8 cellular contexts compared by ENCODE assay signal in the genomic region with DNA sequence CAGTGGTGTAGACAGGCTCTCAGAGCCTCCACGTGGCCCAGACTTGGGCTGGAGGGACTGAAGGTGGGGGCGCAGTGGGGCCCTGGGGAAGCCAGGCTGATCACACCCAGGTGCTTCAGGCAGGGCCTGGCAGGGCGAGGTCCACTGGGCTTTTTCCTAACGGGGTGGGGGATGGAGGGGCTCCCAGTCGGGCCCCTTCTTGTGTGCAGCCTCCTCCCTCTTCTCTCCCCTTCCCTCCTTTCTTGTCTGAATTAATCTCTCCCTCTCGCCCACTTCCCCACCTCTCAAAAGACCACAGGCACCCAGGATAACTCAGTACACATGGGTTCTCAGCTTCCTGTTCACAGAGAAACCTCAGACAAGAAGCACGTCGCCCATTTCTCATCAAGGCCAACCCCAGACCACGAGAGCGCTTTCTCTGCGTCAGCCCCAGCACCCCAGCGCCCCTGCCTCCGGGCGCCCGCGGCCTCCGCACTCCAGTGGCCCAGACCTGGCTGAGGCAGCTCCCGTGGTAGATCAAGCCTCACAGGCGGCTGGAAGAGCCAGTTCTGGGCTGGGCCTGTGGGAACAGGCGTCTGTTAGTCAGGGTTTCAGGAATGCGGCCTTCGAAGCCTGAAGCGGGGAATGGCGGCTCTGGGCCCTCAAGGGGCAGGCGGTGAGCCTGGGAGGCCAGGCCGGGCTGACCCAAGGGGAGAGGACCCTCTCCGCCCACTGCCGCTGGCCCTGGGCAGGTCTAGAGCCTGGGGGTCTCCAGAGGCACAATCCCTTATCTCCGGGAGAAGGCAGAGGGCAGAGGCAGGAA. TPM values are rescaled to one million over a fixed set of nuclear protein-coding genes. Genes with fewer than 3 reads are reported as not detected.
A peak's percentile ranks its signal among the peaks of the same experiment; 100 is the strongest.
DNase-seq lines count a peak whose midpoint lies in the region; ATAC-seq and TF ChIP-seq lines count a peak whose summit lies in the region.

No MANE protein-coding gene starts in this region.

- H3K4me1 ChIP-seq in A673 (ENCODE audit: insufficient read depth, low read length, poor library complexity, severe bottlenecking) (peaks cover 53% of the 10 kb centered on the region), duodenal mucosa (ENCODE audit: control insufficient read depth in 1 of 2, insufficient read depth in 2 of 2, low read length in 2 of 2) (peaks cover 40 to 41% of the 10 kb centered on the region in 2 donors), parathyroid adenoma (peaks cover 18% of the 10 kb centered on the region), upper lobe of left lung (peaks cover 38 to 59% (median 53%) of the 10 kb centered on the region in 4 donors)

- BruUV-seq in A673 (replicated peaks; lab: Mats Ljungman, UMichigan) = no TSS peak

- H3K27me3 ChIP-seq in A673 (replicated peaks; ENCODE audit: insufficient read depth, low read depth, low read length, poor library complexity) (no peaks in the 10 kb centered on the region), duodenal mucosa (ENCODE audit: control insufficient read depth in 1 of 2, insufficient read depth in 2 of 2, low read length in 2 of 2) (no peaks in the 10 kb centered on the region), parathyroid adenoma (ENCODE audit: control insufficient read depth, insufficient read depth, low read length) (no peaks in the 10 kb centered on the region), upper lobe of left lung (no peaks in the 10 kb centered on the region)

- DNase-seq in A673 (ENCODE audit: low spot score) = no peak
- DNase-seq in activated CD4-positive, alpha-beta T cell treated with anti-CD3 and anti-CD28 coated beads for 4 hours = peak; percentile 65 to 68
- DNase-seq in upper lobe of left lung = peak; percentile 66 to 89

- no peak overlapping the region for H3K4me3 ChIP-seq in A673 (ENCODE audit: low read depth, low read length, poor library complexity, severe bottlenecking)
- peak overlapping the region in 1 of 2 donors; percentile 32 for H3K4me3 ChIP-seq in duodenal mucosa (ENCODE audit: low read depth in 1 of 2, low read length in 2 of 2)
- no peak overlapping the region for H3K4me3 ChIP-seq in parathyroid adenoma (ENCODE audit: low read depth, low read length)
- H3K4me3 ChIP-seq in upper lobe of left lung = peak overlapping the region in 2 of 4 donors; percentile 11 to 14

- ATAC-seq in upper lobe of left lung (ENCODE audit: low FRiP score in 2 of 2) = peak; percentile 50 to 62
- no peak for ATAC-seq in HG03025 (IDR thresholded peaks at IDR 0.05; ENCODE audit: low FRiP score, unreplicated experiment)
- no peak for ATAC-seq in HG03108 (IDR thresholded peaks at IDR 0.05; ENCODE audit: unreplicated experiment)

- peak overlapping the region; percentile 33 for H2AFZ ChIP-seq in parathyroid adenoma

- 40 to 76% methylated on average over 19 to 21 of the region's 29 CpGs for WGBS in upper lobe of left lung, 2 donors

- no peak for TF ChIP-seq RAD21 in Ishikawa (IDR thresholded peaks at IDR 0.05; ENCODE audit: low read depth)

- H3K4me2 ChIP-seq in parathyroid adenoma (ENCODE audit: low read length) = no peak overlapping the region

- H3K9me3 ChIP-seq in A673 (ENCODE audit: low read depth, low read length, poor library complexity, severe bottlenecking) (no peaks in the 10 kb centered on the region), duodenal mucosa (ENCODE audit: control insufficient read depth in 1 of 2, low read length in 2 of 2) (no peaks in the 10 kb centered on the region), parathyroid adenoma (ENCODE audit: control insufficient read depth, low read length) (no peaks in the 10 kb centered on the region), upper lobe of left lung (no peaks in the 10 kb centered on the region)

- CTCF ChIA-PET in A673 (lab: Charles Lee) = no interaction called here

- H3K36me3 ChIP-seq in A673 (ENCODE audit: insufficient read depth, low read length, poor library complexity, severe bottlenecking) (no peaks in the 10 kb centered on the region), duodenal mucosa (ENCODE audit: control insufficient read depth in 1 of 2, insufficient read depth in 2 of 2, low read length in 2 of 2) (no peaks in the 10 kb centered on the region), parathyroid adenoma (ENCODE audit: control insufficient read depth, insufficient read depth, low read length) (no peaks in the 10 kb centered on the region), upper lobe of left lung (no peaks in the 10 kb centered on the region)

- TF ChIP-seq CTCF in A673 (conservative IDR thresholded peaks at IDR 0.05; ENCODE audit: low read depth, low read length) (no peak), parathyroid adenoma (IDR thresholded peaks at IDR 0.05) (no peak), upper lobe of left lung (IDR thresholded peaks at IDR 0.05) (no peak)

- POLR2A ChIA-PET in A673 (lab: Charles Lee; ENCODE audit: low non-redundant PET) = no interaction called here

- TF ChIP-seq EP300 in Ishikawa (IDR thresholded peaks at IDR 0.05; ENCODE audit: borderline replicate concordance) (no peak; the same call in 1 of the 2 replicates), upper lobe of left lung (IDR thresholded peaks at IDR 0.05) (no peak)

- H3K27ac ChIP-seq in A673 (ENCODE audit: low read depth, low read length, poor library complexity, severe bottlenecking) (peak overlapping the region; percentile 93), duodenal mucosa (ENCODE audit: low read depth, low read length) (peak overlapping the region; percentile 81), parathyroid adenoma (peak overlapping the region; percentile 36), upper lobe of left lung (peak overlapping the region; percentile 84 to 93 (median 90))

- TF ChIP-seq POLR2A in upper lobe of left lung (IDR thresholded peaks at IDR 0.05) = peak in 1 of 4 donors; percentile 17

- H3K9ac ChIP-seq in duodenal mucosa (ENCODE audit: low read depth in 1 of 2, low read length in 2 of 2) (peak overlapping the region; percentile 59 to 75), parathyroid adenoma (no peak overlapping the region)

- intact Hi-C loops in A673 (cut with micrococcal nuclease; ENCODE audit: unreplicated experiment) = no loop called here

- no peaks in the 10 kb centered on the region for H3K79me2 ChIP-seq in parathyroid adenoma

TF ChIP-seq in Ishikawa, 13 proteins besides CTCF, POLR2A, EP300 and RAD21:
- TF ChIP-seq EGR1 (IDR thresholded peaks at IDR 0.05) = 0 out of 2 replicates have a peak, but pooled peaks have one; percentile 6
- TF ChIP-seq, protein P1, sequence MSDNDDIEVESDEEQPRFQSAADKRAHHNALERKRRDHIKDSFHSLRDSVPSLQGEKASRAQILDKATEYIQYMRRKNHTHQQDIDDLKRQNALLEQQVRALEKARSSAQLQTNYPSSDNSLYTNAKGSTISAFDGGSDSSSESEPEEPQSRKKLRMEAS (IDR thresholded peaks at IDR 0.05) = peak; percentile 85
- TF ChIP-seq, protein P2, sequence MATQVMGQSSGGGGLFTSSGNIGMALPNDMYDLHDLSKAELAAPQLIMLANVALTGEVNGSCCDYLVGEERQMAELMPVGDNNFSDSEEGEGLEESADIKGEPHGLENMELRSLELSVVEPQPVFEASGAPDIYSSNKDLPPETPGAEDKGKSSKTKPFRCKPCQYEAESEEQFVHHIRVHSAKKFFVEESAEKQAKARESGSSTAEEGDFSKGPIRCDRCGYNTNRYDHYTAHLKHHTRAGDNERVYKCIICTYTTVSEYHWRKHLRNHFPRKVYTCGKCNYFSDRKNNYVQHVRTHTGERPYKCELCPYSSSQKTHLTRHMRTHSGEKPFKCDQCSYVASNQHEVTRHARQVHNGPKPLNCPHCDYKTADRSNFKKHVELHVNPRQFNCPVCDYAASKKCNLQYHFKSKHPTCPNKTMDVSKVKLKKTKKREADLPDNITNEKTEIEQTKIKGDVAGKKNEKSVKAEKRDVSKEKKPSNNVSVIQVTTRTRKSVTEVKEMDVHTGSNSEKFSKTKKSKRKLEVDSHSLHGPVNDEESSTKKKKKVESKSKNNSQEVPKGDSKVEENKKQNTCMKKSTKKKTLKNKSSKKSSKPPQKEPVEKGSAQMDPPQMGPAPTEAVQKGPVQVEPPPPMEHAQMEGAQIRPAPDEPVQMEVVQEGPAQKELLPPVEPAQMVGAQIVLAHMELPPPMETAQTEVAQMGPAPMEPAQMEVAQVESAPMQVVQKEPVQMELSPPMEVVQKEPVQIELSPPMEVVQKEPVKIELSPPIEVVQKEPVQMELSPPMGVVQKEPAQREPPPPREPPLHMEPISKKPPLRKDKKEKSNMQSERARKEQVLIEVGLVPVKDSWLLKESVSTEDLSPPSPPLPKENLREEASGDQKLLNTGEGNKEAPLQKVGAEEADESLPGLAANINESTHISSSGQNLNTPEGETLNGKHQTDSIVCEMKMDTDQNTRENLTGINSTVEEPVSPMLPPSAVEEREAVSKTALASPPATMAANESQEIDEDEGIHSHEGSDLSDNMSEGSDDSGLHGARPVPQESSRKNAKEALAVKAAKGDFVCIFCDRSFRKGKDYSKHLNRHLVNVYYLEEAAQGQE (IDR thresholded peaks at IDR 0.05; ENCODE audit: low read depth) = 0 out of 2 replicates have a peak, but pooled peaks have one; percentile 10
- TF ChIP-seq YY1 (IDR thresholded peaks at IDR 0.05; ENCODE audit: low read depth) = peak; percentile 76
- peak; percentile 62; the same call in 1 of the 2 replicates for TF ChIP-seq ZBTB7A (IDR thresholded peaks at IDR 0.05; ENCODE audit: low read depth)
- no peak for TF ChIP-seq CEBPB (IDR thresholded peaks at IDR 0.05)
- TF ChIP-seq, protein P3, sequence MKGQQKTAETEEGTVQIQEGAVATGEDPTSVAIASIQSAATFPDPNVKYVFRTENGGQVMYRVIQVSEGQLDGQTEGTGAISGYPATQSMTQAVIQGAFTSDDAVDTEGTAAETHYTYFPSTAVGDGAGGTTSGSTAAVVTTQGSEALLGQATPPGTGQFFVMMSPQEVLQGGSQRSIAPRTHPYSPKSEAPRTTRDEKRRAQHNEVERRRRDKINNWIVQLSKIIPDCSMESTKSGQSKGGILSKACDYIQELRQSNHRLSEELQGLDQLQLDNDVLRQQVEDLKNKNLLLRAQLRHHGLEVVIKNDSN (IDR thresholded peaks at IDR 0.05) = 0 out of 2 replicates have a peak, but pooled peaks have one; percentile 14
- TF ChIP-seq TAF1 (IDR thresholded peaks at IDR 0.05; ENCODE audit: low read depth) = 0 out of 2 replicates have a peak, but pooled peaks have one; percentile 18
- TF ChIP-seq NFIC (IDR thresholded peaks at IDR 0.05) = peak; percentile 57
- TF ChIP-seq TEAD4 (IDR thresholded peaks at IDR 0.05) = peak; percentile 78
- no peak for TF ChIP-seq FOXM1 (IDR thresholded peaks at IDR 0.05; ENCODE audit: borderline replicate concordance, low read depth)
- 0 out of 2 replicates have a peak, but pooled peaks have one; percentile 43 for TF ChIP-seq TCF12 (IDR thresholded peaks at IDR 0.05; ENCODE audit: low read depth)
- TF ChIP-seq CREB1 (IDR thresholded peaks at IDR 0.05; ENCODE audit: low read depth) = no peak

RNA-seq across cellular contexts. Expression of a gene that starts 50.6 kb away (rescaled TPM):
- total RNA-seq in A673 (2021) = 18.6 and 21.2 TPM in 2 replicates
- total RNA-seq in upper lobe of left lung = 10 to 100 TPM; 20.2 to 54.4 (median 32.9) TPM

Comparison
In these comparisons a context has a peak if more than half of its experiments do, and no peak if none do; other contexts are left out.
1. H3K27ac ChIP-seq: peak in every context shown above with its lines; median percentile 93 in A673; 90 in upper lobe of left lung; 81 in duodenal mucosa; 36 in parathyroid adenoma.
2. ATAC-seq: peak in upper lobe of left lung (2 of 2); none in HG03025 (single experiment) and HG03108 (single experiment).